39 cellular contexts compared by ENCODE assay signal in genomic region chr10:70737977-70738376, GRCh38. TPM values are rescaled to one million over a fixed set of nuclear protein-coding genes. Genes with fewer than 3 reads are reported as not detected.
"Had no signal": no experiment of that assay in that cellular context is flagged by ENCODE, and none has a peak within 500 bp of the region (broad histone marks: within the 10 kb centered on the region; RNA-seq: fewer than 3 reads in every experiment).

No MANE protein-coding gene starts in this region.

- H3K27ac ChIP-seq: adrenal gland, ascending aorta, body of pancreas, brain microvascular endothelial cell, breast epithelium, cardiac muscle cell had no signal

- H3K4me3 ChIP-seq: adrenal gland, ascending aorta, body of pancreas, breast epithelium, cardiac muscle cell had no signal

- H3K27me3 ChIP-seq: adrenal gland, ascending aorta, body of pancreas, breast epithelium, cardiac muscle cell had no signal

- H3K4me1 ChIP-seq: ascending aorta, body of pancreas, breast epithelium had no signal

- ATAC-seq: activated naive CD8-positive, alpha-beta T cell treated with anti-CD3 and anti-CD28 coated beads, Interleukin-2, amount 50 U/mL, for 24 hours; activated T-cell treated with anti-CD3 and anti-CD28 coated beads, Interleukin-2, amount 50 U/mL, for 4 hours; activated T-cell treated with anti-CD3 and anti-CD28 coated beads, Interleukin-2, amount 50 U/mL, for 72 hours; activated T-helper 17 cell treated with anti-CD3 and anti-CD28 coated beads, Interleukin-2, amount 50 U/mL, for 72 hours; body of pancreas had no signal

- H3K36me3 ChIP-seq: adrenal gland, ascending aorta, brain microvascular endothelial cell, breast epithelium, cardiac muscle cell had no signal

- FAIRE-seq: astrocyte had no signal

- DNase-seq: activated effector memory CD4-positive, alpha-beta T cell treated with anti-CD3 and anti-CD28 coated beads, Interleukin-2, amount 50 U/mL, for 16 hours; activated effector memory CD4-positive, alpha-beta T cell treated with Interleukin-2 at 50 U/mL for 16 hours; activated gamma-delta T cell; activated gamma-delta T cell treated with Interleukin-2 at 50 U/mL for 16 hours; activated naive CD4-positive, alpha-beta T cell; activated naive CD4-positive, alpha-beta T cell treated with anti-CD3 and anti-CD28 coated beads for 36 hours; activated naive CD4-positive, alpha-beta T cell treated with anti-CD3 and anti-CD28 coated beads, Interleukin-2, amount 10 ng/mL, durations not matched to agents 7 days and 5 days; activated naive CD4-positive, alpha-beta T cell treated with anti-CD3 and anti-CD28 coated beads, Interleukin-2, amount 50 U/mL, for 16 hours; activated naive CD4-positive, alpha-beta T cell treated with Interleukin-2 at 50 U/mL for 16 hours; activated naive CD8-positive, alpha-beta T cell treated with anti-CD3 and anti-CD28 coated beads for 36 hours; activated naive CD8-positive, alpha-beta T cell treated with anti-CD3 and anti-CD28 coated beads, Interleukin-2, amount 10 ng/mL, durations not matched to agents 7 days and 5 days; activated naive CD8-positive, alpha-beta T cell treated with anti-CD3 and anti-CD28 coated beads, Interleukin-2, amount 50 U/mL, for 24 hours; activated T-cell treated with anti-CD3 and anti-CD28 coated beads, Interleukin-2, amount 50 U/mL, for 1 hour; activated T-cell treated with anti-CD3 and anti-CD28 coated beads, Interleukin-2, amount 50 U/mL, for 24 hours; activated T-cell treated with anti-CD3 and anti-CD28 coated beads, Interleukin-2, amount 50 U/mL, for 4 hours; activated T-cell treated with anti-CD3 and anti-CD28 coated beads, Interleukin-2, amount 50 U/mL, for 48 hours; activated T-cell treated with anti-CD3 and anti-CD28 coated beads, Interleukin-2, amount 50 U/mL, for 72 hours; adrenal gland; amniotic stem cell; amygdala; anterior cingulate cortex; body of pancreas; brain microvascular endothelial cell; caudate nucleus; central memory CD4-positive, alpha-beta T cell; cerebellar nuclear complex had no signal

- H3K9me3 ChIP-seq: adrenal gland, ascending aorta, body of pancreas, breast epithelium had no signal

RNA-seq across cellular contexts. Expression of gene TBATA, which starts 47.2 kb away (rescaled TPM):
- total RNA-seq: activated naive CD4-positive, alpha-beta T cell treated with anti-CD3 and anti-CD28 coated beads for 36 hours; activated naive CD4-positive, alpha-beta T cell treated with anti-CD3 and anti-CD28 coated beads, Interleukin-2, amount 50 U/mL, for 72 hours; activated naive CD8-positive, alpha-beta T cell treated with anti-CD3 and anti-CD28 coated beads for 36 hours; activated naive CD8-positive, alpha-beta T cell treated with anti-CD3 and anti-CD28 coated beads, Interleukin-2, amount 10 ng/mL, durations not matched to agents 7 days and 5 days; activated T-cell treated with anti-CD3 and anti-CD28 coated beads, Interleukin-2, amount 50 U/mL, for 4 hours; activated T-cell treated with anti-CD3 and anti-CD28 coated beads, Interleukin-2, amount 50 U/mL, for 72 hours; activated T-helper 1 cell treated with anti-CD3 and anti-CD28 coated beads, Interleukin-12 subunit alpha, Interleukin-12 subunit beta, Interleukin-2, Interleukin-4 antibody, amounts not matched to agents 30 ng/mL and 10 ng/mL and 1 ng/mL, durations not matched to agents 14 hours and 24 hours and 36 hours; activated T-helper 17 cell treated with anti-CD3 and anti-CD28 coated beads, Interleukin-2, amount 50 U/mL, for 72 hours; activated T-helper 2 cell treated with anti-CD3 and anti-CD28 coated beads, Interferon-gamma antibody, Interleukin-2, Interleukin-4, amounts not matched to agents 10 μg/mL and 5 μg/mL and 100 μg/mL, durations not matched to agents 14 hours and 24 hours and 36 hours; adrenal gland; aorta; ascending aorta; astrocyte; body of pancreas; breast epithelium; bronchial epithelial cell; cardiac muscle cell; cardiac septum; cerebellum; chondrocyte had no signal
- polyA plus RNA-seq: aorta, cardiac muscle cell had no signal
